ENCODE assay signal across 23 cellular contexts in the genomic region with DNA sequence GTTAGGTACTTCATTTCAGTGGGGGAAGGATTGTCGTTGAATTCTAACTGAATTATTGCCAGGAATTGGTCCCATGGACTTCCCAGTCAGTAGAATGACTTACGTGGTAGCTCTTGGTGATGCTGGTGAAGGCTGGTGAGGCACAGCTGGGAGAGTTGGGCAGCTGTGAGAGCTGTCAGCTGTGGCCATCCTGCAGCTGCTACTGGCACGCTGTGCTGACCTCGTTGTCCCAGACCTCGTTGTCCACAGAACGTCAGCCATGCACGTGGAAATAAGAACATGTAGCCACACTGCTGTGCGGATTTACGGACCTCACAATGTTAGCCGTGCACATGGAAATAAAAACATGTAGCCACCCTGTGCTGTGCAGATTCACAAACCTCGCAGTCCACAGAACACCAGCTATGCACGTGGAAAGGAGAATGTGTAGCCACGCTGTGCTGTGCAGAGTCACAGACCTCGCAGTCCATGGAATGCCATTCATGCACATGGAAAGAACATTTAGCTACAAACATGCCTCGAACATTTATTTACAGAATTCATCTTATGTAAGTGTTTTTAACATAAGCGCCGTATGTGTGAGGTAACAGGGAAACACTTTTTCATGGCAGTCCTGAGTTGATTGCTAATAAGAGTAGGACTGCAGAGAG.
DNase-seq lines count a peak whose midpoint lies in the region; ATAC-seq and TF ChIP-seq lines count a peak whose summit lies in the region.
"Had no signal": no experiment of that assay in that cellular context is flagged by ENCODE, and none has a peak within 500 bp of the region (broad histone marks: within the 10 kb centered on the region; RNA-seq: fewer than 3 reads in every experiment).

No MANE protein-coding gene starts in this region.

- H3K36me3 ChIP-seq in neuronal stem cell (replicated peaks in 1 of 2; ENCODE audit: control insufficient read depth in 2 of 2, insufficient read depth in 2 of 2, low read length in 2 of 2): no peaks in the 10 kb centered on the region

- H3K4ac ChIP-seq in neuronal stem cell (ENCODE audit: low read length): no peak overlapping the region

- no peak overlapping the region for H2BK12ac ChIP-seq in neuronal stem cell (ENCODE audit: low read length)

- no peaks in the 10 kb centered on the region for H3K9me3 ChIP-seq in neuronal stem cell (replicated peaks in 1 of 2; ENCODE audit: control insufficient read depth in 2 of 2, insufficient read depth in 1 of 2, low read depth in 1 of 2, low read length in 2 of 2)

- H3K23ac ChIP-seq in neuronal stem cell (ENCODE audit: low read depth, low read length, poor library complexity): peak overlapping the region; percentile 46

- H2BK120ac ChIP-seq in neuronal stem cell (ENCODE audit: low read depth, low read length): no peak overlapping the region

- no peak overlapping the region for H2AFZ ChIP-seq in neuronal stem cell (ENCODE audit: low read length)
- H2AFZ ChIP-seq: GM23338 had no signal

- no peak overlapping the region for H3K18ac ChIP-seq in neuronal stem cell (ENCODE audit: low read length)

- no peak for ATAC-seq in HG03378 (IDR thresholded peaks at IDR 0.05; ENCODE audit: unreplicated experiment)
- ATAC-seq: GM23338 had no signal

- WGBS in neuronal stem cell (ENCODE audit: extremely low coverage in 2 of 2, insufficient read length in 2 of 2, insufficient replicate concordance in 1 of 2), 2 donors: no CpG with 5 or more reads among the region's 17 CpGs

- no peak overlapping the region for H2BK5ac ChIP-seq in neuronal stem cell (ENCODE audit: low read length)

- H3K79me1 ChIP-seq in neuronal stem cell (ENCODE audit: low read depth, low read length): no peaks in the 10 kb centered on the region

- no peak overlapping the region for H4K8ac ChIP-seq in neuronal stem cell (ENCODE audit: low read depth, low read length)

- no peak overlapping the region for H3K14ac ChIP-seq in neuronal stem cell (ENCODE audit: low read length)

- H3K9ac ChIP-seq in neuronal stem cell (ENCODE audit: low read depth, low read length, poor library complexity): peak overlapping the region; percentile 24

- no peak overlapping the region for H4K91ac ChIP-seq in neuronal stem cell (ENCODE audit: low read depth, low read length, poor library complexity)

- no peak overlapping the region for H3K27ac ChIP-seq in neuronal stem cell (replicated peaks; ENCODE audit: low read length)
- H3K27ac ChIP-seq in coronary artery: no peak overlapping the region

- peaks cover 2 to 3% of the 10 kb centered on the region in 2 donors for H3K4me1 ChIP-seq in neuronal stem cell (ENCODE audit: control insufficient read depth in 2 of 2, insufficient read depth in 1 of 2, low read depth in 1 of 2, low read length in 2 of 2)

- no peak overlapping the region for H3K4me3 ChIP-seq in neuronal stem cell (ENCODE audit: low read length in 2 of 2)
- no peak overlapping the region for H3K4me3 ChIP-seq in coronary artery
- H3K4me3 ChIP-seq: GM23338 had no signal

- intact Hi-C loops in head of caudate nucleus (cut with DNase I): no loop called here

- no peak for TF ChIP-seq CTCF in coronary artery (IDR thresholded peaks at IDR 0.05)

- no peak overlapping the region for H2AK5ac ChIP-seq in neuronal stem cell (ENCODE audit: low read depth, low read length)

- no peak overlapping the region for H2BK15ac ChIP-seq in neuronal stem cell (ENCODE audit: low read length)

- H3K27me3 ChIP-seq in neuronal stem cell (ENCODE audit: control insufficient read depth in 3 of 3, insufficient read depth in 3 of 3, low read depth in 1 of 3, low read length in 3 of 3): no peaks in the 10 kb centered on the region

- DNase-seq in LHCN-M2 (ENCODE audit: low read depth): peak; percentile 63
- peak in 28 of 42 donors; percentile 16 to 71 (median 38) for DNase-seq in head of caudate nucleus
- no peak for DNase-seq in neuronal stem cell (ENCODE audit: low spot score)
- peak; percentile 32 for DNase-seq in superior temporal gyrus (ENCODE audit: extremely low spot score)
- DNase-seq in stimulated activated CD4-positive, alpha-beta T cell treated with anti-CD3 and anti-CD28 coated beads, Interleukin-4, amount 100 ng/mL, for 4 hours: no peak
- DNase-seq in NCI-H524 (lab: John Stamatoyannopoulos, UW): no peak
- no peak for DNase-seq in coronary artery (ENCODE audit: low spot score)
- DNase-seq: AML-193; CD4-positive, alpha-beta memory T cell; COR-L47; DMS53; H9; NCI-H1092 treated with DMSO at 0.1 percent for 48 hours; NCI-H1436 treated with DMSO at 0.1 percent for 48 hours; NCI-H187 treated with DMSO at 0.1 percent for 48 hours; NCI-H2107; NCI-H446; NCI-H526; NCI-H82; Right ventricle myocardium superior; RPMI8226 had no signal

- no peak overlapping the region for H3K4me2 ChIP-seq in neuronal stem cell (ENCODE audit: insufficient read depth, low read length, poor library complexity, severe bottlenecking)
- H3K4me2 ChIP-seq: GM23338 had no signal

Comparison
In these comparisons a context has a peak if more than half of its experiments do, and no peak if none do; other contexts are left out.
1. DNase-seq: peak in LHCN-M2 (single experiment), head of caudate nucleus (28 of 42) and superior temporal gyrus (single experiment); none in neuronal stem cell (single experiment), stimulated activated CD4-positive, alpha-beta T cell treated with anti-CD3 and anti-CD28 coated beads, Interleukin-4, amount 100 ng/mL, for 4 hours (0 of 2), NCI-H524 (0 of 2) and coronary artery (single experiment).